In genomic region chr2:46956981-46957531, GRCh38 we compare ENCODE assay signal across 12 cellular contexts.
"Had no signal": no experiment of that assay in that cellular context is flagged by ENCODE, and none has a peak within 500 bp of the region (broad histone marks: within the 10 kb centered on the region; RNA-seq: fewer than 3 reads in every experiment).

No MANE protein-coding gene starts in this region.

- H3K27ac ChIP-seq: ovary had no signal

- H3K27me3 Mint-ChIP-seq: activated CD4-positive, alpha-beta T cell treated with anti-CD3 and anti-CD28 coated beads, Interleukin-2, amount 10 ng/mL, durations not matched to agents 7 days and 5 days; stimulated activated memory B cell treated with anti-CD40 and anti-IgM and Interleukin-4, amounts not matched to agents 10 μg/mL and 1 μg/mL and 100 μg/mL, for 72 hours; type B pancreatic cell had no signal

- DNase-seq: activated CD4-positive, alpha-beta T cell treated with anti-CD3 and anti-CD28 coated beads, Interleukin-2, amount 10 ng/mL, durations not matched to agents 7 days and 5 days; activated CD4-positive, CD25-positive, alpha-beta regulatory T cell; activated effector memory CD4-positive, alpha-beta T cell treated with anti-CD3 and anti-CD28 coated beads, Interleukin-2, amount 50 U/mL, for 16 hours; activated T-cell treated with anti-CD3 and anti-CD28 coated beads, Interleukin-2, amount 50 U/mL, for 1 hour; amygdala; ovary; retina had no signal

- H3K27me3 ChIP-seq: esophagus muscularis mucosa, ovary had no signal

- H3K4me3 ChIP-seq: esophagus muscularis mucosa, ovary, smooth muscle cell had no signal

- H3K9me3 Mint-ChIP-seq: activated CD4-positive, alpha-beta T cell treated with anti-CD3 and anti-CD28 coated beads, Interleukin-2, amount 10 ng/mL, durations not matched to agents 7 days and 5 days; activated naive CD4-positive, alpha-beta T cell treated with anti-CD3 and anti-CD28 coated beads, Interleukin-2, amount 50 U/mL, for 72 hours; stimulated activated memory B cell treated with anti-CD40 and anti-IgM and Interleukin-4, amounts not matched to agents 10 μg/mL and 1 μg/mL and 100 μg/mL, for 72 hours; type B pancreatic cell had no signal

- H3K36me3 ChIP-seq: ovary had no signal

- H3K27ac Mint-ChIP-seq: stimulated activated memory B cell treated with anti-CD40 and anti-IgM and Interleukin-4, amounts not matched to agents 10 μg/mL and 1 μg/mL and 100 μg/mL, for 72 hours; type B pancreatic cell had no signal

- H3K9me3 ChIP-seq: esophagus muscularis mucosa, ovary had no signal

- H3K4me3 Mint-ChIP-seq: activated CD4-positive, alpha-beta T cell treated with anti-CD3 and anti-CD28 coated beads, Interleukin-2, amount 10 ng/mL, durations not matched to agents 7 days and 5 days; stimulated activated memory B cell treated with anti-CD40 and anti-IgM and Interleukin-4, amounts not matched to agents 10 μg/mL and 1 μg/mL and 100 μg/mL, for 72 hours; type B pancreatic cell had no signal

- H3K4me1 Mint-ChIP-seq: activated CD4-positive, alpha-beta T cell treated with anti-CD3 and anti-CD28 coated beads, Interleukin-2, amount 10 ng/mL, durations not matched to agents 7 days and 5 days had no signal

- ATAC-seq: activated naive CD4-positive, alpha-beta T cell treated with anti-CD3 and anti-CD28 coated beads, Interleukin-2, amount 50 U/mL, for 72 hours; stimulated activated memory B cell treated with anti-CD40 and anti-IgM and Interleukin-4, amounts not matched to agents 10 μg/mL and 1 μg/mL and 100 μg/mL, for 72 hours had no signal
